ENCODE assay signal across 1 cellular context in the genomic region with DNA sequence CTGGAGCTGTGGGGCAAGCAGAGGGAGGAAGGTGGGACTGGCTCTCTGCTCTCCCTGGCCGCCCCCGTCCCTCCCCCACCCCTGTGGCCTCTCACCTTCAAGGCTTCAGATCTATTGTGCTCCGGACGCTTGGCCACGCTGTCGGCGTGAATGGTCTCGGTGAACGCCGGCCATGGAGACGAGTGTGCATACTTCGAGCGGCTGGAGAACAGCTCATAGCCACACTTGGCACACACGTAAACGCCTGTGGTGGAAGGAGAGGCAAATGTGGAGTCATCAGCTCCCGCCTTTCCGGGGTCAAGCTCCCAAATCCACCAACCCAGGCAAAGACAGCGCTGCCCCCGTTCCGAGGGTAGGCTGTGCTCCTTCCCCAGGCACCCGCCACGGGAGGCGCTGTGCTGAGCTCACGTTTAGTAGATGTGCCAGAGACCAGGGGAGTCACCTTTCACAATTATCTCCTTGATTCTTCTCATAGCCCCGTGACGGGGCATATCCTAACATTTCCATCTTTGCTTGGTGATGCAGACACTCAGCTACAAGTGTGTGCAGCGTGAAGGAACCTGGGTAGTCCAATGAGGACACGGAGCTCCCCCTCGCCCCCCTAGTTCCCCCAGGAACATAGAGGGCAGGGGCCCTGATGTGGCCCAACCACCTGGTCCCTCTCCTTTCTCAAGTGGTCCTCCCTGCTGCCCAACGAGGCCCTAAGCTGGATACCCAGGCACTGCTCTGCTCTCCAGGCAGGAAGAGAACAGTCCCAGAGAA.
TF ChIP-seq lines count a peak whose summit lies in the region.

No MANE protein-coding gene starts in this region.

TF ChIP-seq in HepG2, 621 proteins besides CTCF, POLR2A, EP300 and RAD21 (continued from another document and continues in another):
- TF ChIP-seq ZNF234 (CRISPR knock-in tag; conservative IDR thresholded peaks at IDR 0.05) (no peak), ZNF564 (CRISPR knock-in tag; IDR thresholded peaks at IDR 0.05) (no peak), JARID2 (CRISPR knock-in tag; IDR thresholded peaks at IDR 0.05; ENCODE audit: insufficient replicate concordance) (no peak), TAF1 (CRISPR knock-in tag; IDR thresholded peaks at IDR 0.05) (0 out of 2 replicates have a peak, but pooled peaks have one; percentile 40), PLRG1 (conservative IDR thresholded peaks at IDR 0.05) (no peak), GPN1 (CRISPR knock-in tag; IDR thresholded peaks at IDR 0.05; ENCODE audit: borderline replicate concordance) (no peak), PRMT3 (CRISPR knock-in tag; IDR thresholded peaks at IDR 0.05; ENCODE audit: borderline replicate concordance, low read depth) (no peak), TGIF2 (CRISPR knock-in tag; IDR thresholded peaks at IDR 0.05) (peak; percentile 49; the same call in 1 of the 2 replicates), MAZ (IDR thresholded peaks at IDR 0.05; ENCODE audit: borderline replicate concordance, low read depth, low read length) (no peak; the same call in 1 of the 2 replicates), MAZ (CRISPR knock-in tag; IDR thresholded peaks at IDR 0.05; ENCODE audit: low read depth) (no peak), ZNF430 (CRISPR knock-in tag; IDR thresholded peaks at IDR 0.05) (peak; percentile 59; the same call in 1 of the 2 replicates), RBFOX2 (IDR thresholded peaks at IDR 0.05; ENCODE audit: low read depth, low read length) (peak; percentile 15; the same call in 1 of the 2 replicates), KAT7 (CRISPR knock-in tag; IDR thresholded peaks at IDR 0.05; ENCODE audit: borderline replicate concordance) (peak; percentile 39; the same call in 1 of the 2 replicates), ASH2L (IDR thresholded peaks at IDR 0.05; ENCODE audit: insufficient read length, low read depth, low read length) (no peak), ZNF644 (CRISPR knock-in tag; IDR thresholded peaks at IDR 0.05; ENCODE audit: low read depth) (no peak), TBX2 (CRISPR knock-in tag; IDR thresholded peaks at IDR 0.05; ENCODE audit: borderline replicate concordance) (peak; percentile 55), ZNF674 (CRISPR knock-in tag; IDR thresholded peaks at IDR 0.05; ENCODE audit: low read depth) (0 out of 2 replicates have a peak, but pooled peaks have one; percentile 34), FOXJ3 (CRISPR knock-in tag; IDR thresholded peaks at IDR 0.05; ENCODE audit: borderline replicate concordance) (no peak), ZC3H4 (CRISPR knock-in tag; IDR thresholded peaks at IDR 0.05; ENCODE audit: borderline replicate concordance) (0 out of 2 replicates have a peak, but pooled peaks have one; percentile 4), RBM39 (IDR thresholded peaks at IDR 0.05; ENCODE audit: low read depth, low read length, poor library complexity, severe bottlenecking) (peak; percentile 80), ZNF746 (CRISPR knock-in tag; IDR thresholded peaks at IDR 0.05) (no peak), NFE2 (CRISPR knock-in tag; IDR thresholded peaks at IDR 0.05) (no peak), AGO2 (optimal IDR thresholded peaks at IDR 0.05; ENCODE audit: low read depth, low read length) (peak; percentile 71), ZFP82 (CRISPR knock-in tag; IDR thresholded peaks at IDR 0.05; ENCODE audit: borderline replicate concordance) (no peak), TCF12 (IDR thresholded peaks at IDR 0.05) (no peak), TCF12 (CRISPR knock-in tag; IDR thresholded peaks at IDR 0.05) (no peak), ZNF850 (CRISPR knock-in tag; conservative IDR thresholded peaks at IDR 0.05) (no peak), ZMYM2 (CRISPR knock-in tag; IDR thresholded peaks at IDR 0.05) (0 out of 2 replicates have a peak, but pooled peaks have one; percentile 3), ZNF777 (CRISPR knock-in tag; IDR thresholded peaks at IDR 0.05) (peak; percentile 42; the same call in 1 of the 2 replicates), SP2 (CRISPR knock-in tag; IDR thresholded peaks at IDR 0.05) (peak; percentile 27; the same call in 1 of the 2 replicates)
- TF ChIP-seq, protein P1, sequence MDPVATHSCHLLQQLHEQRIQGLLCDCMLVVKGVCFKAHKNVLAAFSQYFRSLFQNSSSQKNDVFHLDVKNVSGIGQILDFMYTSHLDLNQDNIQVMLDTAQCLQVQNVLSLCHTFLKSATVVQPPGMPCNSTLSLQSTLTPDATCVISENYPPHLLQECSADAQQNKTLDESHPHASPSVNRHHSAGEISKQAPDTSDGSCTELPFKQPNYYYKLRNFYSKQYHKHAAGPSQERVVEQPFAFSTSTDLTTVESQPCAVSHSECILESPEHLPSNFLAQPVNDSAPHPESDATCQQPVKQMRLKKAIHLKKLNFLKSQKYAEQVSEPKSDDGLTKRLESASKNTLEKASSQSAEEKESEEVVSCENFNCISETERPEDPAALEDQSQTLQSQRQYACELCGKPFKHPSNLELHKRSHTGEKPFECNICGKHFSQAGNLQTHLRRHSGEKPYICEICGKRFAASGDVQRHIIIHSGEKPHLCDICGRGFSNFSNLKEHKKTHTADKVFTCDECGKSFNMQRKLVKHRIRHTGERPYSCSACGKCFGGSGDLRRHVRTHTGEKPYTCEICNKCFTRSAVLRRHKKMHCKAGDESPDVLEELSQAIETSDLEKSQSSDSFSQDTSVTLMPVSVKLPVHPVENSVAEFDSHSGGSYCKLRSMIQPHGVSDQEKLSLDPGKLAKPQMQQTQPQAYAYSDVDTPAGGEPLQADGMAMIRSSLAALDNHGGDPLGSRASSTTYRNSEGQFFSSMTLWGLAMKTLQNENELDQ (CRISPR knock-in tag; IDR thresholded peaks at IDR 0.05; ENCODE audit: borderline replicate concordance) = no peak
- TF ChIP-seq, protein P2, sequence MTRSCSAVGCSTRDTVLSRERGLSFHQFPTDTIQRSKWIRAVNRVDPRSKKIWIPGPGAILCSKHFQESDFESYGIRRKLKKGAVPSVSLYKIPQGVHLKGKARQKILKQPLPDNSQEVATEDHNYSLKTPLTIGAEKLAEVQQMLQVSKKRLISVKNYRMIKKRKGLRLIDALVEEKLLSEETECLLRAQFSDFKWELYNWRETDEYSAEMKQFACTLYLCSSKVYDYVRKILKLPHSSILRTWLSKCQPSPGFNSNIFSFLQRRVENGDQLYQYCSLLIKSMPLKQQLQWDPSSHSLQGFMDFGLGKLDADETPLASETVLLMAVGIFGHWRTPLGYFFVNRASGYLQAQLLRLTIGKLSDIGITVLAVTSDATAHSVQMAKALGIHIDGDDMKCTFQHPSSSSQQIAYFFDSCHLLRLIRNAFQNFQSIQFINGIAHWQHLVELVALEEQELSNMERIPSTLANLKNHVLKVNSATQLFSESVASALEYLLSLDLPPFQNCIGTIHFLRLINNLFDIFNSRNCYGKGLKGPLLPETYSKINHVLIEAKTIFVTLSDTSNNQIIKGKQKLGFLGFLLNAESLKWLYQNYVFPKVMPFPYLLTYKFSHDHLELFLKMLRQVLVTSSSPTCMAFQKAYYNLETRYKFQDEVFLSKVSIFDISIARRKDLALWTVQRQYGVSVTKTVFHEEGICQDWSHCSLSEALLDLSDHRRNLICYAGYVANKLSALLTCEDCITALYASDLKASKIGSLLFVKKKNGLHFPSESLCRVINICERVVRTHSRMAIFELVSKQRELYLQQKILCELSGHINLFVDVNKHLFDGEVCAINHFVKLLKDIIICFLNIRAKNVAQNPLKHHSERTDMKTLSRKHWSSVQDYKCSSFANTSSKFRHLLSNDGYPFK (CRISPR knock-in tag; IDR thresholded peaks at IDR 0.05; ENCODE audit: borderline replicate concordance) = no peak
- TF ChIP-seq, protein P3, sequence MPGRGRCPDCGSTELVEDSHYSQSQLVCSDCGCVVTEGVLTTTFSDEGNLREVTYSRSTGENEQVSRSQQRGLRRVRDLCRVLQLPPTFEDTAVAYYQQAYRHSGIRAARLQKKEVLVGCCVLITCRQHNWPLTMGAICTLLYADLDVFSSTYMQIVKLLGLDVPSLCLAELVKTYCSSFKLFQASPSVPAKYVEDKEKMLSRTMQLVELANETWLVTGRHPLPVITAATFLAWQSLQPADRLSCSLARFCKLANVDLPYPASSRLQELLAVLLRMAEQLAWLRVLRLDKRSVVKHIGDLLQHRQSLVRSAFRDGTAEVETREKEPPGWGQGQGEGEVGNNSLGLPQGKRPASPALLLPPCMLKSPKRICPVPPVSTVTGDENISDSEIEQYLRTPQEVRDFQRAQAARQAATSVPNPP (CRISPR knock-in tag; IDR thresholded peaks at IDR 0.05) = no peak
- TF ChIP-seq, protein P4, sequence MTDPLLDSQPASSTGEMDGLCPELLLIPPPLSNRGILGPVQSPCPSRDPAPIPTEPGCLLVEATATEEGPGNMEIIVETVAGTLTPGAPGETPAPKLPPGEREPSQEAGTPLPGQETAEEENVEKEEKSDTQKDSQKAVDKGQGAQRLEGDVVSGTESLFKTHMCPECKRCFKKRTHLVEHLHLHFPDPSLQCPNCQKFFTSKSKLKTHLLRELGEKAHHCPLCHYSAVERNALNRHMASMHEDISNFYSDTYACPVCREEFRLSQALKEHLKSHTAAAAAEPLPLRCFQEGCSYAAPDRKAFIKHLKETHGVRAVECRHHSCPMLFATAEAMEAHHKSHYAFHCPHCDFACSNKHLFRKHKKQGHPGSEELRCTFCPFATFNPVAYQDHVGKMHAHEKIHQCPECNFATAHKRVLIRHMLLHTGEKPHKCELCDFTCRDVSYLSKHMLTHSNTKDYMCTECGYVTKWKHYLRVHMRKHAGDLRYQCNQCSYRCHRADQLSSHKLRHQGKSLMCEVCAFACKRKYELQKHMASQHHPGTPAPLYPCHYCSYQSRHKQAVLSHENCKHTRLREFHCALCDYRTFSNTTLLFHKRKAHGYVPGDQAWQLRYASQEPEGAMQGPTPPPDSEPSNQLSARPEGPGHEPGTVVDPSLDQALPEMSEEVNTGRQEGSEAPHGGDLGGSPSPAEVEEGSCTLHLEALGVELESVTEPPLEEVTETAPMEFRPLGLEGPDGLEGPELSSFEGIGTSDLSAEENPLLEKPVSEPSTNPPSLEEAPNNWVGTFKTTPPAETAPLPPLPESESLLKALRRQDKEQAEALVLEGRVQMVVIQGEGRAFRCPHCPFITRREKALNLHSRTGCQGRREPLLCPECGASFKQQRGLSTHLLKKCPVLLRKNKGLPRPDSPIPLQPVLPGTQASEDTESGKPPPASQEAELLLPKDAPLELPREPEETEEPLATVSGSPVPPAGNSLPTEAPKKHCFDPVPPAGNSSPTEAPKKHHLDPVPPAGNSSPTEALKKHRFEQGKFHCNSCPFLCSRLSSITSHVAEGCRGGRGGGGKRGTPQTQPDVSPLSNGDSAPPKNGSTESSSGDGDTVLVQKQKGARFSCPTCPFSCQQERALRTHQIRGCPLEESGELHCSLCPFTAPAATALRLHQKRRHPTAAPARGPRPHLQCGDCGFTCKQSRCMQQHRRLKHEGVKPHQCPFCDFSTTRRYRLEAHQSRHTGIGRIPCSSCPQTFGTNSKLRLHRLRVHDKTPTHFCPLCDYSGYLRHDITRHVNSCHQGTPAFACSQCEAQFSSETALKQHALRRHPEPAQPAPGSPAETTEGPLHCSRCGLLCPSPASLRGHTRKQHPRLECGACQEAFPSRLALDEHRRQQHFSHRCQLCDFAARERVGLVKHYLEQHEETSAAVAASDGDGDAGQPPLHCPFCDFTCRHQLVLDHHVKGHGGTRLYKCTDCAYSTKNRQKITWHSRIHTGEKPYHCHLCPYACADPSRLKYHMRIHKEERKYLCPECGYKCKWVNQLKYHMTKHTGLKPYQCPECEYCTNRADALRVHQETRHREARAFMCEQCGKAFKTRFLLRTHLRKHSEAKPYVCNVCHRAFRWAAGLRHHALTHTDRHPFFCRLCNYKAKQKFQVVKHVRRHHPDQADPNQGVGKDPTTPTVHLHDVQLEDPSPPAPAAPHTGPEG (CRISPR knock-in tag; IDR thresholded peaks at IDR 0.05) = no peak
- TF ChIP-seq, protein P5, sequence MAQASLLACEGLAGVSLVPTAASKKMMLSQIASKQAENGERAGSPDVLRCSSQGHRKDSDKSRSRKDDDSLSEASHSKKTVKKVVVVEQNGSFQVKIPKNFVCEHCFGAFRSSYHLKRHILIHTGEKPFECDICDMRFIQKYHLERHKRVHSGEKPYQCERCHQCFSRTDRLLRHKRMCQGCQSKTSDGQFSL (CRISPR knock-in tag; IDR thresholded peaks at IDR 0.05) = no peak
- TF ChIP-seq, protein P6, sequence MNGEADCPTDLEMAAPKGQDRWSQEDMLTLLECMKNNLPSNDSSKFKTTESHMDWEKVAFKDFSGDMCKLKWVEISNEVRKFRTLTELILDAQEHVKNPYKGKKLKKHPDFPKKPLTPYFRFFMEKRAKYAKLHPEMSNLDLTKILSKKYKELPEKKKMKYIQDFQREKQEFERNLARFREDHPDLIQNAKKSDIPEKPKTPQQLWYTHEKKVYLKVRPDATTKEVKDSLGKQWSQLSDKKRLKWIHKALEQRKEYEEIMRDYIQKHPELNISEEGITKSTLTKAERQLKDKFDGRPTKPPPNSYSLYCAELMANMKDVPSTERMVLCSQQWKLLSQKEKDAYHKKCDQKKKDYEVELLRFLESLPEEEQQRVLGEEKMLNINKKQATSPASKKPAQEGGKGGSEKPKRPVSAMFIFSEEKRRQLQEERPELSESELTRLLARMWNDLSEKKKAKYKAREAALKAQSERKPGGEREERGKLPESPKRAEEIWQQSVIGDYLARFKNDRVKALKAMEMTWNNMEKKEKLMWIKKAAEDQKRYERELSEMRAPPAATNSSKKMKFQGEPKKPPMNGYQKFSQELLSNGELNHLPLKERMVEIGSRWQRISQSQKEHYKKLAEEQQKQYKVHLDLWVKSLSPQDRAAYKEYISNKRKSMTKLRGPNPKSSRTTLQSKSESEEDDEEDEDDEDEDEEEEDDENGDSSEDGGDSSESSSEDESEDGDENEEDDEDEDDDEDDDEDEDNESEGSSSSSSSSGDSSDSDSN (CRISPR knock-in tag; IDR thresholded peaks at IDR 0.05) = peak; percentile 61; the same call in 1 of the 2 replicates
- TF ChIP-seq, protein P7, sequence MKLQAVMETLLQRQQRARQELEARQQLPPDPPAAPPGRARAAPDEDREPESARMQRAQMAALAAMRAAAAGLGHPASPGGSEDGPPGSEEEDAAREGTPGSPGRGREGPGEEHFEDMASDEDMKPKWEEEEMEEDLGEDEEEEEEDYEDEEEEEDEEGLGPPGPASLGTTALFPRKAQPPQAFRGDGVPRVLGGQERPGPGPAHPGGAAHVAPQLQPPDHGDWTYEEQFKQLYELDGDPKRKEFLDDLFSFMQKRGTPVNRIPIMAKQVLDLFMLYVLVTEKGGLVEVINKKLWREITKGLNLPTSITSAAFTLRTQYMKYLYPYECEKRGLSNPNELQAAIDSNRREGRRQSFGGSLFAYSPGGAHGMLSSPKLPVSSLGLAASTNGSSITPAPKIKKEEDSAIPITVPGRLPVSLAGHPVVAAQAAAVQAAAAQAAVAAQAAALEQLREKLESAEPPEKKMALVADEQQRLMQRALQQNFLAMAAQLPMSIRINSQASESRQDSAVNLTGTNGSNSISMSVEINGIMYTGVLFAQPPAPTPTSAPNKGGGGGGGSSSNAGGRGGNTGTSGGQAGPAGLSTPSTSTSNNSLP (IDR thresholded peaks at IDR 0.05; ENCODE audit: low read depth, low read length) = no peak
